Comparison of ENCODE assay signal across 26 cellular contexts in the genomic region with DNA sequence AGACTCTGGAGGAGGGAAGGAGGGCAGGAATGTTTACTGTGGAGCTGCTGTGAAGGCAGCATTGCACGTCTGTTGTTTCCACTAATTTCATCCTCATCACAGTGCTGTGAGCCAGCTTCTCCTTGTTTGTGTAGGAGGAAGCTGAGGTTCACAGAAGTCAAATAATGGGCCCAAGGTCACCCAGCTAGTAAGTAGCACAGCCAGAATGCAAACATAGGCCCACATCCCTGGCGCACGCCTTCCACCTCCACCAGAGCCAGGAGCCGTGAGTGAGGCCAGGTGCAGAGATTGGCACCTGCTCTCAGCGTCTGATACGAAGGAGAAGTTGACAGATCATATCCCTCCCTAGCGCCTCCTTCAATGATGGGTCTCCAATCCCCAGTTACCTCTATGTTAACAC.
"Had no signal": no experiment of that assay in that cellular context is flagged by ENCODE, and none has a peak within 500 bp of the region (broad histone marks: within the 10 kb centered on the region; RNA-seq: fewer than 3 reads in every experiment).

No MANE protein-coding gene starts in this region.

- H3K36me3 Mint-ChIP-seq: activated naive CD8-positive, alpha-beta T cell treated with anti-CD3 and anti-CD28 coated beads for 36 hours; immature natural killer cell; naive thymus-derived CD4-positive, alpha-beta T cell; stimulated activated memory B cell treated with anti-CD40 and anti-IgM and Interleukin-4, amounts not matched to agents 10 μg/mL and 1 μg/mL and 100 μg/mL, for 72 hours had no signal

- H3K4me3 Mint-ChIP-seq: activated CD4-positive, alpha-beta memory T cell treated with anti-CD3 and anti-CD28 coated beads, Interleukin-2, amount 10 ng/mL, durations not matched to agents 7 days and 5 days; activated CD4-positive, alpha-beta T cell treated with anti-CD3 and anti-CD28 coated beads, Interleukin-2, amount 10 ng/mL, durations not matched to agents 7 days and 5 days; activated naive CD4-positive, alpha-beta T cell treated with anti-CD3 and anti-CD28 coated beads for 36 hours; activated naive CD8-positive, alpha-beta T cell treated with anti-CD3 and anti-CD28 coated beads for 36 hours; activated T-cell treated with anti-CD3 and anti-CD28 coated beads, Interleukin-2, amount 50 U/mL, for 72 hours; immature natural killer cell; naive thymus-derived CD4-positive, alpha-beta T cell; stimulated activated memory B cell treated with anti-CD40 and anti-IgM and Interleukin-4, amounts not matched to agents 10 μg/mL and 1 μg/mL and 100 μg/mL, for 72 hours; T-helper 1 cell treated with Interleukin-12 subunit alpha and Interleukin-12 subunit beta and Interleukin-4 antibody, amounts not matched to agents 30 μg/mL and 1 μg/mL, for 36 hours had no signal

- H3K9me3 Mint-ChIP-seq: activated CD4-positive, alpha-beta memory T cell treated with anti-CD3 and anti-CD28 coated beads, Interleukin-2, amount 10 ng/mL, durations not matched to agents 7 days and 5 days; activated CD4-positive, alpha-beta T cell treated with anti-CD3 and anti-CD28 coated beads, Interleukin-2, amount 10 ng/mL, durations not matched to agents 7 days and 5 days; activated naive CD8-positive, alpha-beta T cell treated with anti-CD3 and anti-CD28 coated beads for 36 hours; activated T-cell treated with anti-CD3 and anti-CD28 coated beads, Interleukin-2, amount 50 U/mL, for 72 hours; immature natural killer cell; stimulated activated memory B cell treated with anti-CD40 and anti-IgM and Interleukin-4, amounts not matched to agents 10 μg/mL and 1 μg/mL and 100 μg/mL, for 72 hours; T-helper 1 cell treated with Interleukin-12 subunit alpha and Interleukin-12 subunit beta and Interleukin-4 antibody, amounts not matched to agents 30 μg/mL and 1 μg/mL, for 36 hours had no signal

- H3K4me1 Mint-ChIP-seq: activated CD4-positive, alpha-beta T cell treated with anti-CD3 and anti-CD28 coated beads, Interleukin-2, amount 10 ng/mL, durations not matched to agents 7 days and 5 days; activated naive CD8-positive, alpha-beta T cell treated with anti-CD3 and anti-CD28 coated beads for 36 hours; immature natural killer cell; naive thymus-derived CD4-positive, alpha-beta T cell; stimulated activated memory B cell treated with anti-CD40 and anti-IgM and Interleukin-4, amounts not matched to agents 10 μg/mL and 1 μg/mL and 100 μg/mL, for 72 hours had no signal

- DNase-seq: activated CD4-positive, alpha-beta memory T cell treated with anti-CD3 and anti-CD28 coated beads, Interleukin-2, amount 10 ng/mL, durations not matched to agents 7 days and 5 days; activated CD4-positive, alpha-beta T cell treated with anti-CD3 and anti-CD28 coated beads, Interleukin-2, amount 10 ng/mL, durations not matched to agents 7 days and 5 days; activated naive CD4-positive, alpha-beta T cell treated with anti-CD3 and anti-CD28 coated beads for 36 hours; activated naive CD8-positive, alpha-beta T cell treated with anti-CD3 and anti-CD28 coated beads for 36 hours; activated T-cell treated with anti-CD3 and anti-CD28 coated beads, Interleukin-2, amount 50 U/mL, for 72 hours; adrenal gland; brain microvascular endothelial cell; foreskin keratinocyte; heart left ventricle; hypothalamus; immature natural killer cell; kidney; left colon; midbrain; naive thymus-derived CD4-positive, alpha-beta T cell; psoas muscle; sigmoid colon; small intestine; stimulated activated CD4-positive, alpha-beta T cell treated with anti-CD3 and anti-CD28 coated beads, Interleukin-4, amount 100 ng/mL, for 4 hours; stimulated activated CD8-positive, alpha-beta memory T cell treated with anti-CD3 and anti-CD28 coated beads, Interleukin-4, amount 100 ng/mL, for 48 hours; T1000; tibial artery; upper lobe of right lung; WERI-Rb-1 had no signal

- H3K27ac Mint-ChIP-seq: activated CD4-positive, alpha-beta memory T cell treated with anti-CD3 and anti-CD28 coated beads, Interleukin-2, amount 10 ng/mL, durations not matched to agents 7 days and 5 days; activated CD4-positive, alpha-beta T cell treated with anti-CD3 and anti-CD28 coated beads, Interleukin-2, amount 10 ng/mL, durations not matched to agents 7 days and 5 days; activated naive CD4-positive, alpha-beta T cell treated with anti-CD3 and anti-CD28 coated beads for 36 hours; activated naive CD8-positive, alpha-beta T cell treated with anti-CD3 and anti-CD28 coated beads for 36 hours; activated T-cell treated with anti-CD3 and anti-CD28 coated beads, Interleukin-2, amount 50 U/mL, for 72 hours; immature natural killer cell; naive thymus-derived CD4-positive, alpha-beta T cell; stimulated activated memory B cell treated with anti-CD40 and anti-IgM and Interleukin-4, amounts not matched to agents 10 μg/mL and 1 μg/mL and 100 μg/mL, for 72 hours; T-helper 1 cell treated with Interleukin-12 subunit alpha and Interleukin-12 subunit beta and Interleukin-4 antibody, amounts not matched to agents 30 μg/mL and 1 μg/mL, for 36 hours had no signal
